In the genomic region with DNA sequence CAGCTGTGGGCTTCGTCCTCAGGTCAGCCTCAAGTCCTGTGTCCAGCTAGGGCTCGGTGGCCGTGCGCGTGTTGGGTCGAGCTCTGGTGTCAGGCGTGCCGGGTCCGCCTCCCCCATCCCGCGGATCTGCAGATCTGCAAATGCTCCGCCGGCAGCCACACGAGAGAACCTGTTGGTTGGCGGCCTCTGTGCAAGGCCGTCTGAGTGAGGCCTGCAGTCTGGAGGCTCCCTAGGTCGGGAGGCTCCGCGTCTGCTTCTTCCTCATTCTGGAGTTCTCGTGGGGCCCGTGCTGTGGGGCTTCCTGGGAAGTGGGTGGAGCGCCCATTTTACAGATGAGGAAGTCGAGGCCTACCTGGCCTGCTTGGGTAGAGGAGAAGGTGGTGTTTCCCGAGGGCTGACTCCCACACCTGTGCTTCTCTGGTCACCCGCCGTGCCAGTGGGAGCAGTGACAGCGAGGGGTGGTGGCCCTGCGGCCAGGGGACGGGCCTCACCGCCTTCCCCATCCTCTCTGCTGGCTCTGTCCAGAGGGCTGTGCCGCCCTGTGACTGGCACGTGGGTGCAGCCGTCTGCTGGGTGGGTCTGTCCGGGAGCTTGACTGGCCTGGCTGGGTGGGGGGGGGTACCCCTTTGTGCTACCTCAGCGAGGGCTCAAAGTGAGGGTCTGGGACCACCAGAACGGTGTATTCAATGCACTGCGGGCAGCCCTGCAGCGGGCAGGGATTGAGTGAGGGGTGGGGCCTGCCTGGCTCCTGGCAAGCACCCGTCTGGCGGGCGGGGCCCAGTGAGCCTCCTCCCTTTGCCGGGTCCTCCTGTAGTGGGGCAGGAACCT, we compare ENCODE assay signal across 11 cellular contexts. TPM values are rescaled to one million over a fixed set of nuclear protein-coding genes. Genes with fewer than 3 reads are reported as not detected.
DNase-seq lines count a peak whose midpoint lies in the region; FAIRE-seq and TF ChIP-seq lines count a peak whose summit lies in the region.
"Had no signal": no experiment of that assay in that cellular context is flagged by ENCODE, and none has a peak within 500 bp of the region (broad histone marks: within the 10 kb centered on the region; RNA-seq: fewer than 3 reads in every experiment).

No MANE protein-coding gene starts in this region.

- CTCF ChIA-PET in CD4-positive, alpha-beta memory T cell (lab: Charles Lee; ENCODE audit: partially characterized antibody), result interaction anchor here (0.6 to 1.4 kb wide), 4 partner anchors 47 to 75 kb away, joined by 3 to 4 read pairs (median 3); no protein-coding TSS in a partner anchor

- no peak for FAIRE-seq in astrocyte (lab: Jason Lieb, UNC)

- peaks cover 35% of the 10 kb centered on the region for H3F3A ChIP-seq in neural progenitor cell (ENCODE audit: low read depth)

- H3K4me2 ChIP-seq in astrocyte (ENCODE audit: low read length), result no peak overlapping the region
- H3K4me2 ChIP-seq in neural progenitor cell, result no peak overlapping the region

- no peak overlapping the region for H3K4me3 ChIP-seq in CD4-positive, alpha-beta memory T cell (ENCODE audit: low read length in 2 of 2)
- H3K4me3 ChIP-seq in astrocyte (ENCODE audit: insufficient read depth, low read depth, low read length), result no peak overlapping the region
- no peak overlapping the region for H3K4me3 ChIP-seq in neural progenitor cell
- H3K4me3 ChIP-seq in ascending aorta, result no peak overlapping the region
- H3K4me3 ChIP-seq: body of pancreas had no signal

- H3K9me3 ChIP-seq in CD4-positive, alpha-beta memory T cell (ENCODE audit: control insufficient read depth in 1 of 2, low read length in 2 of 2), result no peaks in the 10 kb centered on the region
- H3K9me3 ChIP-seq in astrocyte (ENCODE audit: insufficient read depth, low read depth, low read length), result no peaks in the 10 kb centered on the region
- no peaks in the 10 kb centered on the region for H3K9me3 ChIP-seq in neural progenitor cell (ENCODE audit: low read depth)
- H3K9me3 ChIP-seq in ascending aorta, result no peaks in the 10 kb centered on the region
- H3K9me3 ChIP-seq: body of pancreas had no signal

- peak overlapping the region; percentile 36 to 100 (median 59) for H3K27ac Mint-ChIP-seq in CD4-positive, alpha-beta memory T cell
- peak overlapping the region in 2 of 3 donors; percentile 73 to 96 for H3K27ac Mint-ChIP-seq in IgD-negative memory B cell
- peak overlapping the region; percentile 72 for H3K27ac Mint-ChIP-seq in astrocyte (ENCODE audit: unreplicated experiment)
- H3K27ac Mint-ChIP-seq in neural progenitor cell, result no peak overlapping the region

- no peak for DNase-seq in CD4-positive, alpha-beta memory T cell
- no peak for DNase-seq in astrocyte (ENCODE audit: low read depth)
- no peak for DNase-seq in neural progenitor cell (ENCODE audit: low spot score)
- DNase-seq in GM13977 (ENCODE audit: low spot score), result no peak
- DNase-seq in ascending aorta (ENCODE audit: low spot score in 2 of 2), result no peak
- DNase-seq in middle frontal gyrus (ENCODE audit: extremely low spot score, low spot score), result no peak
- DNase-seq in NK-92 (lab: John Stamatoyannopoulos, UW; ENCODE audit: unreplicated experiment), result no peak
- DNase-seq: NCI-H1417 treated with DMSO at 0.1 percent for 48 hours, NCI-H748 treated with DMSO at 0.1 percent for 48 hours had no signal

- TF ChIP-seq CTCF in astrocyte (IDR thresholded peaks at IDR 0.05; ENCODE audit: insufficient read depth, low read depth, low read length) (no peak), neural progenitor cell (IDR thresholded peaks at IDR 0.05) (no peak), GM13977 (IDR thresholded peaks at IDR 0.05; ENCODE audit: extremely low read depth, insufficient read depth, missing control alignments) (no peak), ascending aorta (IDR thresholded peaks at IDR 0.05) (no peak)

- H4K20me1 ChIP-seq in astrocyte (ENCODE audit: insufficient read depth, low read length) (peaks cover 67% of the 10 kb centered on the region), neural progenitor cell (ENCODE audit: low read depth) (peaks cover 71% of the 10 kb centered on the region)

- intact Hi-C loops in CD4-positive, alpha-beta memory T cell (cut with micrococcal nuclease), result no loop called here
- intact Hi-C loops in ascending aorta (cut with DNase I), result no loop called here

- no peaks in the 10 kb centered on the region for H3K27me3 ChIP-seq in CD4-positive, alpha-beta memory T cell (ENCODE audit: insufficient read depth, low read length)
- H3K27me3 ChIP-seq in astrocyte (ENCODE audit: insufficient read depth, low read length), result no peaks in the 10 kb centered on the region
- H3K27me3 ChIP-seq in neural progenitor cell, result no peaks in the 10 kb centered on the region
- H3K27me3 ChIP-seq in ascending aorta, result no peaks in the 10 kb centered on the region
- H3K27me3 ChIP-seq: body of pancreas had no signal

- H3K79me2 ChIP-seq in astrocyte (ENCODE audit: insufficient read depth, low read length), result peaks cover 74% of the 10 kb centered on the region
- peaks cover 89% of the 10 kb centered on the region for H3K79me2 ChIP-seq in neural progenitor cell (ENCODE audit: low read depth)

- peaks cover 7% of the 10 kb centered on the region for H3K36me3 ChIP-seq in CD4-positive, alpha-beta memory T cell (ENCODE audit: insufficient read depth, low read length)
- H3K36me3 ChIP-seq in astrocyte (ENCODE audit: insufficient read depth, low read length) (peaks cover 2% of the 10 kb centered on the region), neural progenitor cell (no peaks in the 10 kb centered on the region), ascending aorta (no peaks in the 10 kb centered on the region)

- H2AFZ ChIP-seq in astrocyte (ENCODE audit: low read depth, low read length) (no peak overlapping the region), neural progenitor cell (replicated peaks) (no peak overlapping the region)

- H3K36me3 Mint-ChIP-seq in CD4-positive, alpha-beta memory T cell, result peaks cover 0 to 31% of the 10 kb centered on the region in 2 donors
- peaks cover under 1% of the 10 kb centered on the region for H3K36me3 Mint-ChIP-seq in IgD-negative memory B cell
- peaks cover 4% of the 10 kb centered on the region for H3K36me3 Mint-ChIP-seq in astrocyte (ENCODE audit: low read depth, unreplicated experiment)
- peaks cover 15% of the 10 kb centered on the region for H3K36me3 Mint-ChIP-seq in neural progenitor cell

- H3K27ac ChIP-seq in CD4-positive, alpha-beta memory T cell (ENCODE audit: low read depth, low read length), result peak overlapping the region; percentile 91
- H3K27ac ChIP-seq in astrocyte (ENCODE audit: low read depth, low read length) (no peak overlapping the region), neural progenitor cell (no peak overlapping the region), ascending aorta (no peak overlapping the region)

- H3K4me3 Mint-ChIP-seq in CD4-positive, alpha-beta memory T cell, result peak overlapping the region in 5 of 8 donors; percentile 36 to 68 (median 59)
- H3K4me3 Mint-ChIP-seq in IgD-negative memory B cell, result peak overlapping the region; percentile 83 to 97 (median 92)
- peak overlapping the region; percentile 14 for H3K4me3 Mint-ChIP-seq in astrocyte (ENCODE audit: unreplicated experiment)
- H3K4me3 Mint-ChIP-seq in neural progenitor cell, result peak overlapping the region; percentile 33

- POLR2A ChIA-PET in CD4-positive, alpha-beta memory T cell (lab: Charles Lee; ENCODE audit: partially characterized antibody), result interaction anchor here (1.0 kb wide), 1 partner anchor 47 kb away, joined by 4 read pairs; no protein-coding TSS in a partner anchor

- peaks cover 19 to 59% (median 39%) of the 10 kb centered on the region in 4 donors for H3K4me1 Mint-ChIP-seq in CD4-positive, alpha-beta memory T cell
- H3K4me1 Mint-ChIP-seq in IgD-negative memory B cell (peaks cover 21 to 27% (median 26%) of the 10 kb centered on the region in 3 donors), astrocyte (ENCODE audit: low read depth, unreplicated experiment) (peaks cover 9% of the 10 kb centered on the region), neural progenitor cell (peaks cover 25% of the 10 kb centered on the region)

- H3K27me3 Mint-ChIP-seq in CD4-positive, alpha-beta memory T cell, result peaks cover 0 to 2% of the 10 kb centered on the region in 2 donors
- H3K27me3 Mint-ChIP-seq in IgD-negative memory B cell (no peaks in the 10 kb centered on the region), astrocyte (ENCODE audit: low read depth, unreplicated experiment) (no peaks in the 10 kb centered on the region), neural progenitor cell (ENCODE audit: insufficient read depth, low read depth) (peaks cover 4% of the 10 kb centered on the region)

- in situ Hi-C loops in GM13977 (cut with MboI; ENCODE audit: low pct_unique_long_range_greater_than_20kb, low sequenced_read_pairs, unreplicated experiment), result no loop called here

- H3K4me1 ChIP-seq in CD4-positive, alpha-beta memory T cell (ENCODE audit: insufficient read depth, low read length), result peaks cover 53% of the 10 kb centered on the region
- H3K4me1 ChIP-seq in astrocyte (ENCODE audit: insufficient read depth, low read length) (peaks cover 23% of the 10 kb centered on the region), neural progenitor cell (peaks cover 17% of the 10 kb centered on the region), ascending aorta (peaks cover 11 to 14% of the 10 kb centered on the region in 2 donors)

- H3K9me3 Mint-ChIP-seq in CD4-positive, alpha-beta memory T cell, result peaks cover 0 to 10% (median 0%) of the 10 kb centered on the region in 8 donors
- H3K9me3 Mint-ChIP-seq in IgD-negative memory B cell (no peaks in the 10 kb centered on the region), astrocyte (ENCODE audit: unreplicated experiment) (no peaks in the 10 kb centered on the region), neural progenitor cell (no peaks in the 10 kb centered on the region)

- no peak overlapping the region for H3K9ac ChIP-seq in astrocyte (ENCODE audit: low read length)
- peak overlapping the region; percentile 72 for H3K9ac ChIP-seq in neural progenitor cell

RNA-seq across cellular contexts. Expression of a gene that starts 3.3 kb away (rescaled TPM):
- 100 to 1,000 TPM; 142 to 144 TPM for total RNA-seq in CD4-positive, alpha-beta memory T cell
- 10 to 100 TPM; 11.3 to 56.7 TPM for polyA plus RNA-seq in CD4-positive, alpha-beta memory T cell
- polyA plus RNA-seq in IgD-negative memory B cell, result 28.8 TPM
- total RNA-seq in astrocyte (60.8 and 64.1 TPM in 2 replicates), neural progenitor cell (ENCODE audit: low replicate concordance) (49.6 and 161 TPM in 2 replicates), ascending aorta (79.6 TPM)

RNA-seq across cellular contexts. Expression of a gene that starts 39.1 kb away (rescaled TPM):
- 1 to 10 TPM; 3.7 to 4.9 TPM for total RNA-seq in CD4-positive, alpha-beta memory T cell
- polyA plus RNA-seq in CD4-positive, alpha-beta memory T cell, result 1 to 10 TPM; 1.4 to 3.9 TPM
- polyA plus RNA-seq in IgD-negative memory B cell, result 7.4 TPM
- total RNA-seq in astrocyte, result 3.7 and 5.7 TPM in 2 replicates
- 2.4 and 6.5 TPM in 2 replicates for total RNA-seq in neural progenitor cell (ENCODE audit: low replicate concordance)
- 18.4 TPM for total RNA-seq in ascending aorta

RNA-seq across cellular contexts. Expression of a gene that starts 39.1 kb away (rescaled TPM):
- 10 to 100 TPM; 23.4 to 29.1 TPM for total RNA-seq in CD4-positive, alpha-beta memory T cell
- 10 to 100 TPM in 1 of 2 donors, 1 to 10 TPM in 1; 9.8 to 15.5 TPM for polyA plus RNA-seq in CD4-positive, alpha-beta memory T cell
- 43.1 TPM for polyA plus RNA-seq in IgD-negative memory B cell
- total RNA-seq in astrocyte, result 72.2 and 73.4 TPM in 2 replicates
- 11.5 and 67.6 TPM in 2 replicates for total RNA-seq in neural progenitor cell (ENCODE audit: low replicate concordance)
- total RNA-seq in ascending aorta, result 322 TPM

RNA-seq across cellular contexts. Expression of a gene that starts 59.0 kb away (rescaled TPM):
- total RNA-seq in CD4-positive, alpha-beta memory T cell, result 100 to 1,000 TPM; 106 to 109 TPM
- polyA plus RNA-seq in CD4-positive, alpha-beta memory T cell, result 100 to 1,000 TPM; 138 to 204 TPM
- polyA plus RNA-seq in IgD-negative memory B cell, result 107 TPM
- total RNA-seq in astrocyte (56.7 and 61.4 TPM in 2 replicates), neural progenitor cell (ENCODE audit: low replicate concordance) (20.2 and 87.0 TPM in 2 replicates), ascending aorta (278 TPM)

Comparison
In these comparisons a context has a peak if more than half of its experiments do, and no peak if none do; other contexts are left out.
1. H3K4me3 Mint-ChIP-seq: peak in every context shown above with its lines; median percentile 92 in IgD-negative memory B cell; 59 in CD4-positive, alpha-beta memory T cell; 33 in neural progenitor cell; 14 in astrocyte.